19 cellular contexts compared by ENCODE assay signal in genomic region chr1:244318078-244318477, GRCh38.
"Had no signal": no experiment of that assay in that cellular context is flagged by ENCODE, and none has a peak within 500 bp of the region (broad histone marks: within the 10 kb centered on the region; RNA-seq: fewer than 3 reads in every experiment).

No MANE protein-coding gene starts in this region.

- H3K4me3 Mint-ChIP-seq: neural progenitor cell had no signal

- DNase-seq: activated CD4-positive, CD25-positive, alpha-beta regulatory T cell treated with anti-CD3 and anti-CD28 coated beads, Interleukin-2, amount 50 U/mL, for 72 hours; adrenal gland; brain microvascular endothelial cell; caudate nucleus; dermis blood vessel endothelial cell; effector CD8-positive, alpha-beta T cell; foreskin keratinocyte; lower lobe of right lung; mesendoderm; mucosa of descending colon; ovary; spleen; stimulated activated CD4-positive, alpha-beta T cell treated with anti-CD3 and anti-CD28 coated beads, Interleukin-4, amount 100 ng/mL, for 24 hours; stimulated activated naive CD8-positive, alpha-beta T cell treated with anti-CD3 and anti-CD28 coated beads, Interleukin-15, Interleukin-2, amounts not matched to agents 100 U/mL and 50 U/mL, for 24 hours; SW 1271; upper lobe of left lung had no signal

- H3K36me3 Mint-ChIP-seq: neural progenitor cell had no signal

- H3K9me3 Mint-ChIP-seq: activated naive CD4-positive, alpha-beta T cell treated with anti-CD3 and anti-CD28 coated beads, Interleukin-2, amount 50 U/mL, for 72 hours had no signal

- ATAC-seq: activated naive CD4-positive, alpha-beta T cell treated with anti-CD3 and anti-CD28 coated beads, Interleukin-2, amount 50 U/mL, for 72 hours; foreskin keratinocyte; left lobe of liver; lower lobe of right lung; mucosa of descending colon; stimulated activated naive CD8-positive, alpha-beta T cell treated with anti-CD3 and anti-CD28 coated beads, Interleukin-15, Interleukin-2, amounts not matched to agents 100 U/mL and 50 U/mL, for 24 hours had no signal

- H3K4me1 Mint-ChIP-seq: neural progenitor cell had no signal

- H3K27ac Mint-ChIP-seq: activated naive CD4-positive, alpha-beta T cell treated with anti-CD3 and anti-CD28 coated beads, Interleukin-2, amount 50 U/mL, for 72 hours; neural progenitor cell had no signal
